1 cellular context compared by ENCODE assay signal in the genomic region with DNA sequence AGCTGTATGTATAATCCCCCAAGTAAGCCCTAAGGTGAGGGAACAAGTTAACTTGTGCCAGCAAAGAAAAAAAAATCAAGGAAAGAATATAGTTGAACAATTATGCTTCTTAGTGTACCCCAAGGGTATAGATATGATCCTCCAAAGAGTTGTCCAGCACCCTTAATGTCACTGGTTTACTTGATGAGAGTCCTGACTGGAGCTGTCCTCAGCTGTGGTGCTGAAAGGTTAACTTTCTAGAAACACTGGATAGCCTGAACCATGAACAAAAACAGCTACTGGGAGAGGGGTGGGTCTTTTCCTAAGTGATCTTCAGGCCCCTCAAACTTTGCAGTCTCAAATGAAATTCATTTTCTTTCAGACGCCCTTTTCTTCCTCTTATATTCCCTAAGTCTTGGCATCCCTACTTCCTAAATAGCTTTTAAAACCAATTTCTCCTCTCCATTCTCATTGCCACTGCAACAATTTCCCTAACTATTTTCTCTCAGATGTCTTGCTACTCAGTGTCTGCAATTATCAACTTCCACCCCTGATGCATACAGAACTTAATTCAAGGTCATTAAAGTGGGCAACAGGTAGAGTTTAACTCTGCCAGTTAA.
TF ChIP-seq lines count a peak whose summit lies in the region.

No MANE protein-coding gene starts in this region.

TF ChIP-seq in SK-N-SH treated with all-trans-retinoic acid at 6 μM for 48 hours, 23 proteins besides CTCF, POLR2A, EP300 and RAD21 (continued from another document):
- TF ChIP-seq, protein P1, sequence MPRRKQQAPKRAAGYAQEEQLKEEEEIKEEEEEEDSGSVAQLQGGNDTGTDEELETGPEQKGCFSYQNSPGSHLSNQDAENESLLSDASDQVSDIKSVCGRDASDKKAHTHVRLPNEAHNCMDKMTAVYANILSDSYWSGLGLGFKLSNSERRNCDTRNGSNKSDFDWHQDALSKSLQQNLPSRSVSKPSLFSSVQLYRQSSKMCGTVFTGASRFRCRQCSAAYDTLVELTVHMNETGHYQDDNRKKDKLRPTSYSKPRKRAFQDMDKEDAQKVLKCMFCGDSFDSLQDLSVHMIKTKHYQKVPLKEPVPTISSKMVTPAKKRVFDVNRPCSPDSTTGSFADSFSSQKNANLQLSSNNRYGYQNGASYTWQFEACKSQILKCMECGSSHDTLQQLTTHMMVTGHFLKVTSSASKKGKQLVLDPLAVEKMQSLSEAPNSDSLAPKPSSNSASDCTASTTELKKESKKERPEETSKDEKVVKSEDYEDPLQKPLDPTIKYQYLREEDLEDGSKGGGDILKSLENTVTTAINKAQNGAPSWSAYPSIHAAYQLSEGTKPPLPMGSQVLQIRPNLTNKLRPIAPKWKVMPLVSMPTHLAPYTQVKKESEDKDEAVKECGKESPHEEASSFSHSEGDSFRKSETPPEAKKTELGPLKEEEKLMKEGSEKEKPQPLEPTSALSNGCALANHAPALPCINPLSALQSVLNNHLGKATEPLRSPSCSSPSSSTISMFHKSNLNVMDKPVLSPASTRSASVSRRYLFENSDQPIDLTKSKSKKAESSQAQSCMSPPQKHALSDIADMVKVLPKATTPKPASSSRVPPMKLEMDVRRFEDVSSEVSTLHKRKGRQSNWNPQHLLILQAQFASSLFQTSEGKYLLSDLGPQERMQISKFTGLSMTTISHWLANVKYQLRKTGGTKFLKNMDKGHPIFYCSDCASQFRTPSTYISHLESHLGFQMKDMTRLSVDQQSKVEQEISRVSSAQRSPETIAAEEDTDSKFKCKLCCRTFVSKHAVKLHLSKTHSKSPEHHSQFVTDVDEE (CRISPR knock-in tag; IDR thresholded peaks at IDR 0.05), result no peak; the same call in 1 of the 2 replicates
- TF ChIP-seq PPARA (CRISPR knock-in tag; IDR thresholded peaks at IDR 0.05; ENCODE audit: borderline replicate concordance) (no peak), GLIS3 (CRISPR knock-in tag; IDR thresholded peaks at IDR 0.05) (no peak), ZNF565 (CRISPR knock-in tag; conservative IDR thresholded peaks at IDR 0.05; ENCODE audit: low read depth) (no peak), ESRRG (CRISPR knock-in tag; IDR thresholded peaks at IDR 0.05) (no peak), ARNTL (CRISPR knock-in tag; IDR thresholded peaks at IDR 0.05; ENCODE audit: borderline replicate concordance, low read depth) (no peak), CSDC2 (CRISPR knock-in tag; IDR thresholded peaks at IDR 0.05) (no peak), BACH2 (CRISPR knock-in tag; IDR thresholded peaks at IDR 0.05; ENCODE audit: borderline replicate concordance) (no peak), ZC3H10 (CRISPR knock-in tag; IDR thresholded peaks at IDR 0.05) (no peak), RARB (CRISPR knock-in tag; IDR thresholded peaks at IDR 0.05) (no peak), ZFP30 (CRISPR knock-in tag; IDR thresholded peaks at IDR 0.05) (no peak)
- TF ChIP-seq, protein P2, sequence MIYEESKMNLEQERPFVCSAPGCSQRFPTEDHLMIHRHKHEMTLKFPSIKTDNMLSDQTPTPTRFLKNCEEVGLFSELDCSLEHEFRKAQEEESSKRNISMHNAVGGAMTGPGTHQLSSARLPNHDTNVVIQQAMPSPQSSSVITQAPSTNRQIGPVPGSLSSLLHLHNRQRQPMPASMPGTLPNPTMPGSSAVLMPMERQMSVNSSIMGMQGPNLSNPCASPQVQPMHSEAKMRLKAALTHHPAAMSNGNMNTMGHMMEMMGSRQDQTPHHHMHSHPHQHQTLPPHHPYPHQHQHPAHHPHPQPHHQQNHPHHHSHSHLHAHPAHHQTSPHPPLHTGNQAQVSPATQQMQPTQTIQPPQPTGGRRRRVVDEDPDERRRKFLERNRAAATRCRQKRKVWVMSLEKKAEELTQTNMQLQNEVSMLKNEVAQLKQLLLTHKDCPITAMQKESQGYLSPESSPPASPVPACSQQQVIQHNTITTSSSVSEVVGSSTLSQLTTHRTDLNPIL (CRISPR knock-in tag; IDR thresholded peaks at IDR 0.05; ENCODE audit: low read depth), result no peak
